Comparison of ENCODE assay signal across 23 cellular contexts in genomic region chr2:230172156-230172555, GRCh38. TPM values are rescaled to one million over a fixed set of nuclear protein-coding genes. Genes with fewer than 3 reads are reported as not detected.
"Had no signal": no experiment of that assay in that cellular context is flagged by ENCODE, and none has a peak within 500 bp of the region (broad histone marks: within the 10 kb centered on the region; RNA-seq: fewer than 3 reads in every experiment).

No MANE protein-coding gene starts in this region.

- ATAC-seq: gastrocnemius medialis; natural killer cell treated with Interleukin-12 subunit alpha and Interleukin-12 subunit beta and Interleukin-15 and Interleukin-18, amount 100 ng/mL, for 72 hours; psoas muscle; right cardiac atrium; stimulated activated naive B cell treated with anti-CD40 and anti-IgM and Interleukin-4, amounts not matched to agents 10 μg/mL and 1 μg/mL and 100 μg/mL, for 72 hours had no signal

- H3K9me3 Mint-ChIP-seq: memory B cell; natural killer cell treated with Interleukin-12 subunit alpha and Interleukin-12 subunit beta and Interleukin-15 and Interleukin-18, amount 100 ng/mL, for 72 hours; neural crest cell; stimulated activated naive B cell treated with anti-CD40 and anti-IgM and Interleukin-4, amounts not matched to agents 10 μg/mL and 1 μg/mL and 100 μg/mL, for 72 hours; stimulated activated naive CD8-positive, alpha-beta T cell treated with anti-CD3 and anti-CD28 coated beads, Interleukin-15, Interleukin-2, amounts not matched to agents 100 ng/mL and 50 ng/mL, for 24 hours had no signal

- H3K4me3 Mint-ChIP-seq: memory B cell; natural killer cell treated with Interleukin-12 subunit alpha and Interleukin-12 subunit beta and Interleukin-15 and Interleukin-18, amount 100 ng/mL, for 72 hours; neural crest cell; stimulated activated naive B cell treated with anti-CD40 and anti-IgM and Interleukin-4, amounts not matched to agents 10 μg/mL and 1 μg/mL and 100 μg/mL, for 72 hours; stimulated activated naive CD8-positive, alpha-beta T cell treated with anti-CD3 and anti-CD28 coated beads, Interleukin-15, Interleukin-2, amounts not matched to agents 100 ng/mL and 50 ng/mL, for 24 hours had no signal

- H3K27me3 Mint-ChIP-seq: memory B cell; natural killer cell treated with Interleukin-12 subunit alpha and Interleukin-12 subunit beta and Interleukin-15 and Interleukin-18, amount 100 ng/mL, for 72 hours; stimulated activated naive B cell treated with anti-CD40 and anti-IgM and Interleukin-4, amounts not matched to agents 10 μg/mL and 1 μg/mL and 100 μg/mL, for 72 hours; stimulated activated naive CD8-positive, alpha-beta T cell treated with anti-CD3 and anti-CD28 coated beads, Interleukin-15, Interleukin-2, amounts not matched to agents 100 ng/mL and 50 ng/mL, for 24 hours had no signal

- H3K27me3 ChIP-seq: dorsolateral prefrontal cortex, gastrocnemius medialis, sigmoid colon, tibial nerve, upper lobe of left lung had no signal

- H3K4me3 ChIP-seq: dorsolateral prefrontal cortex, gastrocnemius medialis, lung, psoas muscle, sigmoid colon, thoracic aorta, tibial nerve, upper lobe of left lung had no signal

- DNase-seq: dorsolateral prefrontal cortex; effector CD4-positive, alpha-beta T cell; foreskin fibroblast; gastrocnemius medialis; head of caudate nucleus; psoas muscle; sigmoid colon; stimulated activated CD4-positive, alpha-beta T cell treated with anti-CD3 and anti-CD28 coated beads, Interleukin-2, amount 100 ng/mL, for 24 hours; stimulated activated CD4-positive, alpha-beta T cell treated with anti-CD3 and anti-CD28 coated beads, Interleukin-4, amount 100 ng/mL, for 4 hours; stimulated activated naive B cell treated with anti-CD40 and anti-IgM and Interleukin-4, amounts not matched to agents 10 μg/mL and 1 μg/mL and 100 μg/mL, for 72 hours had no signal

- H3K9me3 ChIP-seq: gastrocnemius medialis, psoas muscle, sigmoid colon, thoracic aorta, tibial nerve, upper lobe of left lung had no signal

- H3K4me1 ChIP-seq: gastrocnemius medialis, psoas muscle, sigmoid colon, tibial nerve had no signal

- H3K27ac ChIP-seq: psoas muscle, sigmoid colon, thoracic aorta, tibial nerve had no signal

- H3K4me1 Mint-ChIP-seq: memory B cell; neural crest cell; stimulated activated naive B cell treated with anti-CD40 and anti-IgM and Interleukin-4, amounts not matched to agents 10 μg/mL and 1 μg/mL and 100 μg/mL, for 72 hours had no signal

- H3K27ac Mint-ChIP-seq: memory B cell; natural killer cell treated with Interleukin-12 subunit alpha and Interleukin-12 subunit beta and Interleukin-15 and Interleukin-18, amount 100 ng/mL, for 72 hours; stimulated activated naive B cell treated with anti-CD40 and anti-IgM and Interleukin-4, amounts not matched to agents 10 μg/mL and 1 μg/mL and 100 μg/mL, for 72 hours; stimulated activated naive CD8-positive, alpha-beta T cell treated with anti-CD3 and anti-CD28 coated beads, Interleukin-15, Interleukin-2, amounts not matched to agents 100 ng/mL and 50 ng/mL, for 24 hours had no signal

- FAIRE-seq: colon, keratinocyte, urothelium cell line had no signal

RNA-seq across cellular contexts. Expression of gene SP140, which starts 53.4 kb away (rescaled TPM):
- total RNA-seq: glomerular endothelial cell, neural crest cell had no signal
